ENCODE assay signal across 18 cellular contexts in genomic region chr10:123491692-123492415, GRCh38.
"Had no signal": no experiment of that assay in that cellular context is flagged by ENCODE, and none has a peak within 500 bp of the region (broad histone marks: within the 10 kb centered on the region; RNA-seq: fewer than 3 reads in every experiment).

No MANE protein-coding gene starts in this region.

- H3K27ac Mint-ChIP-seq: activated naive CD8-positive, alpha-beta T cell treated with anti-CD3 and anti-CD28 coated beads, Interleukin-2, amount 10 ng/mL, durations not matched to agents 7 days and 5 days; activated T-helper 1 cell treated with anti-CD3 and anti-CD28 coated beads, Interleukin-12 subunit alpha, Interleukin-12 subunit beta, Interleukin-2, Interleukin-4 antibody, amounts not matched to agents 30 ng/mL and 10 ng/mL and 1 ng/mL, durations not matched to agents 14 hours and 24 hours and 36 hours; mesothelial cell of epicardium had no signal

- H3K4me1 ChIP-seq: ascending aorta, breast epithelium, lower lobe of right lung, stomach had no signal

- DNase-seq: activated CD4-positive, CD25-positive, alpha-beta regulatory T cell treated with anti-CD3 and anti-CD28 coated beads, Interleukin-2, amount 50 U/mL, for 72 hours; activated naive CD4-positive, alpha-beta T cell; activated naive CD8-positive, alpha-beta T cell treated with anti-CD3 and anti-CD28 coated beads, Interleukin-2, amount 10 ng/mL, durations not matched to agents 7 days and 5 days; cerebellar nuclear complex; effector CD8-positive, alpha-beta T cell; foreskin fibroblast; hypothalamus; lower lobe of right lung; ovary; stimulated activated CD4-positive, alpha-beta T cell treated with anti-CD3 and anti-CD28 coated beads, Interleukin-12 subunit alpha, Interleukin-12 subunit beta, amount 100 ng/mL, for 4 hours; stimulated activated CD4-positive, alpha-beta T cell treated with anti-CD3 and anti-CD28 coated beads, Interleukin-2, amount 100 ng/mL, for 24 hours; stomach had no signal

- H3K4me3 Mint-ChIP-seq: activated naive CD8-positive, alpha-beta T cell treated with anti-CD3 and anti-CD28 coated beads, Interleukin-2, amount 10 ng/mL, durations not matched to agents 7 days and 5 days; activated T-helper 1 cell treated with anti-CD3 and anti-CD28 coated beads, Interleukin-12 subunit alpha, Interleukin-12 subunit beta, Interleukin-2, Interleukin-4 antibody, amounts not matched to agents 30 ng/mL and 10 ng/mL and 1 ng/mL, durations not matched to agents 14 hours and 24 hours and 36 hours; mesothelial cell of epicardium; neural crest cell had no signal

- H3K9me3 ChIP-seq: ascending aorta, breast epithelium, lower lobe of right lung, ovary, stomach, thoracic aorta had no signal

- H3K27me3 ChIP-seq: ascending aorta, breast epithelium, ovary had no signal

- H3K27ac ChIP-seq: ascending aorta, breast epithelium, lower lobe of right lung, ovary, stomach, thoracic aorta had no signal

- H3K4me1 Mint-ChIP-seq: activated naive CD8-positive, alpha-beta T cell treated with anti-CD3 and anti-CD28 coated beads, Interleukin-2, amount 10 ng/mL, durations not matched to agents 7 days and 5 days; neural crest cell had no signal

- H3K9me3 Mint-ChIP-seq: activated naive CD8-positive, alpha-beta T cell treated with anti-CD3 and anti-CD28 coated beads, Interleukin-2, amount 10 ng/mL, durations not matched to agents 7 days and 5 days; activated T-helper 1 cell treated with anti-CD3 and anti-CD28 coated beads, Interleukin-12 subunit alpha, Interleukin-12 subunit beta, Interleukin-2, Interleukin-4 antibody, amounts not matched to agents 30 ng/mL and 10 ng/mL and 1 ng/mL, durations not matched to agents 14 hours and 24 hours and 36 hours; mesothelial cell of epicardium; neural crest cell had no signal

- ATAC-seq: lower lobe of right lung had no signal

- H3K36me3 ChIP-seq: ascending aorta, breast epithelium, lower lobe of right lung, ovary, stomach, thoracic aorta had no signal

- H3K36me3 Mint-ChIP-seq: activated naive CD8-positive, alpha-beta T cell treated with anti-CD3 and anti-CD28 coated beads, Interleukin-2, amount 10 ng/mL, durations not matched to agents 7 days and 5 days; mesothelial cell of epicardium had no signal

- H3K4me3 ChIP-seq: ascending aorta, breast epithelium, lower lobe of right lung, ovary, stomach, thoracic aorta had no signal
